Comparison of ENCODE assay signal across 8 cellular contexts in the genomic region with DNA sequence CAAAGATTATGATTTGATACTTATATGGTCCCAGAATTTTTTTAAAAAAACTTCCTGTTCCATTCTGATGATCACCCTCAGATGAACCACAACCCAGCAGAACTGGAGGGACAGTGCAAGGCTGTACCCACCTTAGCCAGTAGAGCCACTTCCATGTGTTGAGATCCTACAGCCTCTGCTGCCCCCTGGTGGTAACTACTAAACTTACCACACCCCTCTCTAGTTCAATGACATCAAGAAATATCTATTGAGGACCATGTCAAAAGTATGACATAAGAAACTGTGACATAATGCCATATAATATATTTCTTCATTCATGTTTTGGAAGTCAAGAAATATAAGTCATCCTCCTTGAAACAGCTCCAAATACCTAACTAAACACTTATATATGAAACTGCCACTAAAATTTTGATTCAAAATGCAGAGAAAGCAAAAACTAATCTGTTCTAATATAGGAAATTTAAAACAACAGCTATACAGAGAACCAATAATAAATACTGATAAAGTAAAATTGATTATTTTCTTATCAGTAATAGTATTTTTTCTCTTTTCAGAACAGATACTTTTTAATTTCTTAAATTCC.
DNase-seq lines count a peak whose midpoint lies in the region; ATAC-seq and TF ChIP-seq lines count a peak whose summit lies in the region.

No MANE protein-coding gene starts in this region.

- CTCF ChIA-PET in activated CD8-positive, alpha-beta memory T cell treated with anti-CD3 and anti-CD28 coated beads, Interleukin-2, amount 10 ng/mL, durations not matched to agents 7 days and 5 days (lab: Charles Lee), result interaction anchor here (0.8 to 1.7 kb wide), 6 partner anchors 12 to 618 kb away, joined by 3 to 7 read pairs (median 4); no protein-coding TSS in a partner anchor

- no peaks in the 10 kb centered on the region for H3K4me1 ChIP-seq in NT2/D1 (ENCODE audit: insufficient read depth, insufficient read length)

- peak; percentile 85 for DNase-seq in DMS 273 (lab: John Stamatoyannopoulos, UW; ENCODE audit: unreplicated experiment)
- DNase-seq in NT2/D1 (ENCODE audit: low read depth, low spot score), result peak; percentile 85
- peak; percentile 79 for DNase-seq in activated CD8-positive, alpha-beta memory T cell treated with anti-CD3 and anti-CD28 coated beads, Interleukin-2, amount 10 ng/mL, durations not matched to agents 7 days and 5 days
- peak; percentile 83 for DNase-seq in epithelial cell of esophagus (ENCODE audit: low read depth)
- peak; percentile 84 for DNase-seq in myocyte (ENCODE audit: low read depth)
- DNase-seq in stimulated activated CD8-positive, alpha-beta memory T cell treated with anti-CD3 and anti-CD28 coated beads, Interleukin-7, amount 100 ng/mL, for 4 hours (ENCODE audit: low read depth in 2 of 2), result peak; percentile 12 to 42

- peaks cover 13% of the 10 kb centered on the region for H3K27me3 Mint-ChIP-seq in activated CD8-positive, alpha-beta memory T cell treated with anti-CD3 and anti-CD28 coated beads, Interleukin-2, amount 10 ng/mL, durations not matched to agents 7 days and 5 days

- H3K36me3 Mint-ChIP-seq in activated CD8-positive, alpha-beta memory T cell treated with anti-CD3 and anti-CD28 coated beads, Interleukin-2, amount 10 ng/mL, durations not matched to agents 7 days and 5 days, result no peaks in the 10 kb centered on the region

- peak; percentile 99 for ATAC-seq in GM21360 (IDR thresholded peaks at IDR 0.05; ENCODE audit: unreplicated experiment)
- ATAC-seq in HG03575 (IDR thresholded peaks at IDR 0.05; ENCODE audit: extremely low read depth, insufficient number of reproducible peaks, low FRiP score, unreplicated experiment), result peak; percentile 90
- peak; percentile 92 for ATAC-seq in activated CD8-positive, alpha-beta memory T cell treated with anti-CD3 and anti-CD28 coated beads, Interleukin-2, amount 10 ng/mL, durations not matched to agents 7 days and 5 days

- no peak overlapping the region for H3K9ac ChIP-seq in NT2/D1 (ENCODE audit: insufficient read length, low read depth)

- no peaks in the 10 kb centered on the region for H3K9me3 Mint-ChIP-seq in activated CD8-positive, alpha-beta memory T cell treated with anti-CD3 and anti-CD28 coated beads, Interleukin-2, amount 10 ng/mL, durations not matched to agents 7 days and 5 days (ENCODE audit: low read depth)

- no peak overlapping the region for H3K4me3 Mint-ChIP-seq in activated CD8-positive, alpha-beta memory T cell treated with anti-CD3 and anti-CD28 coated beads, Interleukin-2, amount 10 ng/mL, durations not matched to agents 7 days and 5 days

- H3K27ac Mint-ChIP-seq in activated CD8-positive, alpha-beta memory T cell treated with anti-CD3 and anti-CD28 coated beads, Interleukin-2, amount 10 ng/mL, durations not matched to agents 7 days and 5 days, result no peak overlapping the region

- H3K4me1 Mint-ChIP-seq in activated CD8-positive, alpha-beta memory T cell treated with anti-CD3 and anti-CD28 coated beads, Interleukin-2, amount 10 ng/mL, durations not matched to agents 7 days and 5 days, result no peaks in the 10 kb centered on the region

- H3K4me3 ChIP-seq in NT2/D1 (ENCODE audit: insufficient read length, low read depth) (no peak overlapping the region), epithelial cell of esophagus (ENCODE audit: low read length) (no peak overlapping the region)

- no peaks in the 10 kb centered on the region for H3K27me3 ChIP-seq in NT2/D1 (ENCODE audit: insufficient read depth, insufficient read length)

- no peaks in the 10 kb centered on the region for H3K36me3 ChIP-seq in NT2/D1 (ENCODE audit: insufficient read depth, insufficient read length, low read length)

- TF ChIP-seq CTCF in epithelial cell of esophagus (IDR thresholded peaks at IDR 0.05; ENCODE audit: insufficient read depth, low read depth, low read length, missing control alignments), result peak; percentile 88

- H3K9me3 ChIP-seq in NT2/D1 (ENCODE audit: insufficient read depth, low read length), result no peaks in the 10 kb centered on the region

Comparison
In these comparisons a context has a peak if more than half of its experiments do, and no peak if none do; other contexts are left out.
1. DNase-seq: peak in every context shown above with its lines; median percentile 85 in DMS 273; 85 in NT2/D1; 84 in myocyte; 83 in epithelial cell of esophagus; 79 in activated CD8-positive, alpha-beta memory T cell treated with anti-CD3 and anti-CD28 coated beads, Interleukin-2, amount 10 ng/mL, durations not matched to agents 7 days and 5 days; 27 in stimulated activated CD8-positive, alpha-beta memory T cell treated with anti-CD3 and anti-CD28 coated beads, Interleukin-7, amount 100 ng/mL, for 4 hours.